Comparison of ENCODE assay signal across 10 cellular contexts in the genomic region with DNA sequence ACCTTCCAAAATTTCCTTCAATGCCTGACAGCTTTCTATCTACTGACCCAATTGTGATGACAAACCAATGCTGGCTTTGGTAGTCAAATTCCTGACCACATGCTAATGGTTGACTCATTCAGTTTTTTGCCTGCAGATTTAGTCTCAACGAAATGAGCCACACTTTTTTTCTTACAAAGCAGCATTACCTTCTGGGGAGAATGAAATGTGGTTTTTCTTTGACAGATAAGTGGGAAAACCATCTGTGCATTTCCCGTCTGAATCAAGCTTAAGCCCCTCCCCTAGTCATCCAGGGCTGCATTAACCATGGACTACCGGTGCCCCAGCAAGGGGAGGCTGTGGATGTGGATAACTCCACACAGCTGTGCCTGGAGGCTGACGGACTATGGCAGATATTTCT.
DNase-seq lines count a peak whose midpoint lies in the region; ATAC-seq and TF ChIP-seq lines count a peak whose summit lies in the region.
"Had no signal": no experiment of that assay in that cellular context is flagged by ENCODE, and none has a peak within 500 bp of the region (broad histone marks: within the 10 kb centered on the region; RNA-seq: fewer than 3 reads in every experiment).

No MANE protein-coding gene starts in this region.

- H3K4me3 ChIP-seq in adipocyte (ENCODE audit: low read length) (no peak overlapping the region), osteoblast (ENCODE audit: insufficient read depth, low read length) (peak overlapping the region; percentile 23)
- H3K4me3 ChIP-seq: skin epidermis had no signal

- peak overlapping the region; percentile 48 for H3K27ac ChIP-seq in osteoblast (ENCODE audit: low read depth, low read length)

- peak; percentile 71 for DNase-seq in adipocyte (ENCODE audit: low read depth)
- no peak for DNase-seq in osteoblast (ENCODE audit: insufficient read length, low spot score, missing footprints)
- no peak for DNase-seq in activated effector memory CD4-positive, alpha-beta T cell treated with Interleukin-2 at 50 U/mL for 16 hours
- DNase-seq in pons (ENCODE audit: low spot score): no peak
- no peak for DNase-seq in AML-193 (lab: John Stamatoyannopoulos, UW)
- no peak for DNase-seq in GOT3 (lab: John Stamatoyannopoulos, UW)
- DNase-seq: activated naive CD4-positive, alpha-beta T cell treated with Interleukin-2 at 50 U/mL for 16 hours had no signal

- no peak overlapping the region for H2AFZ ChIP-seq in osteoblast (ENCODE audit: low read length)

- H4K20me1 ChIP-seq in osteoblast (ENCODE audit: insufficient read depth, low read length): no peaks in the 10 kb centered on the region

- H3K36me3 ChIP-seq in adipocyte (ENCODE audit: control insufficient read depth, insufficient read depth, low read length, severe bottlenecking): no peaks in the 10 kb centered on the region
- H3K36me3 ChIP-seq in osteoblast (ENCODE audit: insufficient read depth, low read length): no peaks in the 10 kb centered on the region

- H3K79me2 ChIP-seq in osteoblast (ENCODE audit: insufficient read depth, low read length): no peaks in the 10 kb centered on the region

- H3K4me2 ChIP-seq in osteoblast (ENCODE audit: insufficient read depth, low read length): peak overlapping the region; percentile 77

- H3K27me3 ChIP-seq in adipocyte (replicated peaks; ENCODE audit: control insufficient read depth, insufficient read depth, low read length): peaks cover 6% of the 10 kb centered on the region
- peaks cover 22% of the 10 kb centered on the region for H3K27me3 ChIP-seq in osteoblast (ENCODE audit: insufficient read depth, low read length)

- no peak overlapping the region for H3K9ac ChIP-seq in adipocyte (ENCODE audit: low read length)

- ATAC-seq in GM18909 (IDR thresholded peaks at IDR 0.05; ENCODE audit: poor library complexity, unreplicated experiment) (peak; percentile 82), HG03571 (IDR thresholded peaks at IDR 0.05; ENCODE audit: unreplicated experiment) (peak; percentile 46)

- H3K9me3 ChIP-seq in adipocyte (ENCODE audit: control insufficient read depth, low read length): no peaks in the 10 kb centered on the region
- H3K9me3 ChIP-seq in osteoblast (ENCODE audit: low read depth, low read length): no peaks in the 10 kb centered on the region

- TF ChIP-seq CTCF in osteoblast (IDR thresholded peaks at IDR 0.05; ENCODE audit: extremely low read depth, low read depth, low read length): no peak

- H3K4me1 ChIP-seq in adipocyte (ENCODE audit: control insufficient read depth, insufficient read depth, low read length): peaks cover 10% of the 10 kb centered on the region
- H3K4me1 ChIP-seq in osteoblast (ENCODE audit: insufficient read depth, low read length): peaks cover 21% of the 10 kb centered on the region
